ENCODE assay signal across 8 cellular contexts in genomic region chr4:152937280-152937534, GRCh38. TPM values are rescaled to one million over a fixed set of nuclear protein-coding genes. Genes with fewer than 3 reads are reported as not detected.
DNase-seq lines count a peak whose midpoint lies in the region; ATAC-seq and TF ChIP-seq lines count a peak whose summit lies in the region.

No MANE protein-coding gene starts in this region.

- H3K27ac ChIP-seq in foreskin keratinocyte (peak overlapping the region; percentile 15), gastrocnemius medialis (no peak overlapping the region)

- peaks cover 60% of the 10 kb centered on the region for H3K27me3 Mint-ChIP-seq in T-helper 17 cell

- peak overlapping the region; percentile 75 for H3K4me3 Mint-ChIP-seq in T-helper 17 cell

- H3K4me1 ChIP-seq in foreskin keratinocyte (peaks cover 3% of the 10 kb centered on the region), gastrocnemius medialis (peaks cover 0 to 18% of the 10 kb centered on the region in 2 donors)

- H3K9me3 ChIP-seq in T-helper 17 cell (ENCODE audit: control insufficient read depth, low read length, poor library complexity, severe bottlenecking) (no peaks in the 10 kb centered on the region), gastrocnemius medialis (no peaks in the 10 kb centered on the region)

- DNase-seq in T-helper 17 cell (no peak), foreskin keratinocyte (no peak), gastrocnemius medialis (no peak), NCI-H1105 (lab: John Stamatoyannopoulos, UW) (no peak), DMS 273 (lab: John Stamatoyannopoulos, UW; ENCODE audit: unreplicated experiment) (no peak)

- H3K36me3 ChIP-seq in gastrocnemius medialis: no peaks in the 10 kb centered on the region

- no peak for TF ChIP-seq POLR2A in gastrocnemius medialis (IDR thresholded peaks at IDR 0.05)

- TF ChIP-seq CTCF in GM12875 (IDR thresholded peaks at IDR 0.05; ENCODE audit: borderline replicate concordance, insufficient read depth, low read depth, low read length): no peak
- TF ChIP-seq CTCF in foreskin keratinocyte (conservative IDR thresholded peaks at IDR 0.05): no peak
- TF ChIP-seq CTCF in gastrocnemius medialis (IDR thresholded peaks at IDR 0.05 in 4 of 5, conservative IDR thresholded peaks at IDR 0.05 in 1 of 5): no peak

- peaks cover 7% of the 10 kb centered on the region for H3K36me3 Mint-ChIP-seq in T-helper 17 cell (ENCODE audit: low read depth)

- peaks cover 14% of the 10 kb centered on the region for H3K4me1 Mint-ChIP-seq in T-helper 17 cell

- no peak overlapping the region for H3K27ac Mint-ChIP-seq in T-helper 17 cell

- intact Hi-C loops in gastrocnemius medialis (cut with DNase I; ENCODE audit: low total_unique reads): no loop called here

- in situ Hi-C loops in gastrocnemius medialis (cut with MboI; ENCODE audit: low sequenced_read_pairs in 4 of 4): no loop called here

- peaks cover 22% of the 10 kb centered on the region for H3K27me3 ChIP-seq in foreskin keratinocyte
- peaks cover 35 to 63% (median 50%) of the 10 kb centered on the region in 3 donors for H3K27me3 ChIP-seq in gastrocnemius medialis

- peak overlapping the region; percentile 52 for H3K4me3 ChIP-seq in GM12875 (ENCODE audit: low read depth, low read length)
- H3K4me3 ChIP-seq in gastrocnemius medialis: peak overlapping the region; percentile 61 to 72 (median 65)

- no peak for ATAC-seq in T-helper 17 cell
- ATAC-seq in foreskin keratinocyte: no peak
- no peak for ATAC-seq in gastrocnemius medialis
- no peak for ATAC-seq in GM18909 (IDR thresholded peaks at IDR 0.05; ENCODE audit: poor library complexity, unreplicated experiment)
- ATAC-seq in GM21526 (IDR thresholded peaks at IDR 0.05; ENCODE audit: low FRiP score, unreplicated experiment): no peak

RNA-seq across cellular contexts. Expression of gene FHDC1, which starts 1.1 kb away (rescaled TPM):
- total RNA-seq in T-helper 17 cell (under 1 TPM; 0.10 TPM), foreskin keratinocyte (2.3 and 4.4 TPM in 2 replicates), gastrocnemius medialis (under 1 TPM; 0.29 to 0.52 (median 0.45) TPM)
- polyA plus RNA-seq in foreskin keratinocyte: 0.68 and 1.8 TPM in 2 replicates
